8 cellular contexts compared by ENCODE assay signal in genomic region chr18:71134122-71134521, GRCh38.
"Had no signal": no experiment of that assay in that cellular context is flagged by ENCODE, and none has a peak within 500 bp of the region (broad histone marks: within the 10 kb centered on the region; RNA-seq: fewer than 3 reads in every experiment).

No MANE protein-coding gene starts in this region.

- FAIRE-seq: G401.6, GM12878, GM12891, GM12892, GM18507, GM19239 had no signal

- ATAC-seq: GM12878 had no signal

- DNase-seq: GDM1, GF-D8 had no signal

- H3K4me3 ChIP-seq: GM12878 had no signal
